ENCODE assay signal across 1 cellular context in the genomic region with DNA sequence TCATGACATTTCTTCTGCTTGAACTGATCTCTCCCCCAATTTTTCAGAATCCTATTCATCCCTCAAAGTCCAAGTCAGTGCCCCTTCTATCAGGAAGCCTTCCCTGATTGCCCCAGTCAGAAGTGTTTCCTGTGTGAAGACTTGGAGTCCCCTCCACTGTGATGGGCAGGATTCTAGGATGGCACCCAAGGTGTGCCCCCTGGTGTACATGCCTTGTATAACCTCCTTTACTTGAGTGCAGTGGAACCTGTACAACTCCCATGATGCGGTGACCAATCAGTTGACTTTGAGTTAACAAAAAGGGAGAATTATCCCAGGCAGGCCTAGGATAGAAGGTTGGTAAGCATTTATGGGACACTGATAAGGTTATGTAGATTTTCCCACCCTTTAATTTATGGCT.
TF ChIP-seq lines count a peak whose summit lies in the region.

No MANE protein-coding gene starts in this region.

TF ChIP-seq in GM23338, 12 proteins besides CTCF, POLR2A, EP300 and RAD21 (continued from another document):
- TF ChIP-seq, protein P1, sequence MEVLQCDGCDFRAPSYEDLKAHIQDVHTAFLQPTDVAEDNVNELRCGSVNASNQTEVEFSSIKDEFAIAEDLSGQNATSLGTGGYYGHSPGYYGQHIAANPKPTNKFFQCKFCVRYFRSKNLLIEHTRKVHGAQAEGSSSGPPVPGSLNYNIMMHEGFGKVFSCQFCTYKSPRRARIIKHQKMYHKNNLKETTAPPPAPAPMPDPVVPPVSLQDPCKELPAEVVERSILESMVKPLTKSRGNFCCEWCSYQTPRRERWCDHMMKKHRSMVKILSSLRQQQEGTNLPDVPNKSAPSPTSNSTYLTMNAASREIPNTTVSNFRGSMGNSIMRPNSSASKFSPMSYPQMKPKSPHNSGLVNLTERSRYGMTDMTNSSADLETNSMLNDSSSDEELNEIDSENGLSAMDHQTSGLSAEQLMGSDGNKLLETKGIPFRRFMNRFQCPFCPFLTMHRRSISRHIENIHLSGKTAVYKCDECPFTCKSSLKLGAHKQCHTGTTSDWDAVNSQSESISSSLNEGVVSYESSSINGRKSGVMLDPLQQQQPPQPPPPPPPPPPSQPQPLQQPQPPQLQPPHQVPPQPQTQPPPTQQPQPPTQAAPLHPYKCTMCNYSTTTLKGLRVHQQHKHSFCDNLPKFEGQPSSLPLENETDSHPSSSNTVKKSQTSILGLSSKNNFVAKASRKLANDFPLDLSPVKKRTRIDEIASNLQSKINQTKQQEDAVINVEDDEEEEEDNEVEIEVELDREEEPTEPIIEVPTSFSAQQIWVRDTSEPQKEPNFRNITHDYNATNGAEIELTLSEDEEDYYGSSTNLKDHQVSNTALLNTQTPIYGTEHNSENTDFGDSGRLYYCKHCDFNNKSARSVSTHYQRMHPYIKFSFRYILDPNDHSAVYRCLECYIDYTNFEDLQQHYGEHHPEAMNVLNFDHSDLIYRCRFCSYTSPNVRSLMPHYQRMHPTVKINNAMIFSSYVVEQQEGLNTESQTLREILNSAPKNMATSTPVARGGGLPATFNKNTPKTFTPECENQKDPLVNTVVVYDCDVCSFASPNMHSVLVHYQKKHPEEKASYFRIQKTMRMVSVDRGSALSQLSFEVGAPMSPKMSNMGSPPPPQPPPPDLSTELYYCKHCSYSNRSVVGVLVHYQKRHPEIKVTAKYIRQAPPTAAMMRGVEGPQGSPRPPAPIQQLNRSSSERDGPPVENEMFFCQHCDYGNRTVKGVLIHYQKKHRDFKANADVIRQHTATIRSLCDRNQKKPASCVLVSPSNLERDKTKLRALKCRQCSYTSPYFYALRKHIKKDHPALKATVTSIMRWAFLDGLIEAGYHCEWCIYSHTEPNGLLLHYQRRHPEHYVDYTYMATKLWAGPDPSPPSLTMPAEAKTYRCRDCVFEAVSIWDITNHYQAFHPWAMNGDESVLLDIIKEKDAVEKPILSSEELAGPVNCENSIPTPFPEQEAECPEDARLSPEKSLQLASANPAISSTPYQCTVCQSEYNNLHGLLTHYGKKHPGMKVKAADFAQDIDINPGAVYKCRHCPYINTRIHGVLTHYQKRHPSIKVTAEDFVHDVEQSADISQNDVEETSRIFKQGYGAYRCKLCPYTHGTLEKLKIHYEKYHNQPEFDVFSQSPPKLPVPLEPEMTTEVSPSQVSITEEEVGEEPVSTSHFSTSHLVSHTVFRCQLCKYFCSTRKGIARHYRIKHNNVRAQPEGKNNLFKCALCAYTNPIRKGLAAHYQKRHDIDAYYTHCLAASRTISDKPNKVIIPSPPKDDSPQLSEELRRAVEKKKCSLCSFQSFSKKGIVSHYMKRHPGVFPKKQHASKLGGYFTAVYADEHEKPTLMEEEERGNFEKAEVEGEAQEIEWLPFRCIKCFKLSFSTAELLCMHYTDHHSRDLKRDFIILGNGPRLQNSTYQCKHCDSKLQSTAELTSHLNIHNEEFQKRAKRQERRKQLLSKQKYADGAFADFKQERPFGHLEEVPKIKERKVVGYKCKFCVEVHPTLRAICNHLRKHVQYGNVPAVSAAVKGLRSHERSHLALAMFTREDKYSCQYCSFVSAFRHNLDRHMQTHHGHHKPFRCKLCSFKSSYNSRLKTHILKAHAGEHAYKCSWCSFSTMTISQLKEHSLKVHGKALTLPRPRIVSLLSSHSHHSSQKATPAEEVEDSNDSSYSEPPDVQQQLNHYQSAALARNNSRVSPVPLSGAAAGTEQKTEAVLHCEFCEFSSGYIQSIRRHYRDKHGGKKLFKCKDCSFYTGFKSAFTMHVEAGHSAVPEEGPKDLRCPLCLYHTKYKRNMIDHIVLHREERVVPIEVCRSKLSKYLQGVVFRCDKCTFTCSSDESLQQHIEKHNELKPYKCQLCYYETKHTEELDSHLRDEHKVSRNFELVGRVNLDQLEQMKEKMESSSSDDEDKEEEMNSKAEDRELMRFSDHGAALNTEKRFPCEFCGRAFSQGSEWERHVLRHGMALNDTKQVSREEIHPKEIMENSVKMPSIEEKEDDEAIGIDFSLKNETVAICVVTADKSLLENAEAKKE (CRISPR knock-in tag; IDR thresholded peaks at IDR 0.05) = no peak
- no peak for TF ChIP-seq EZH2phosphoT487 (IDR thresholded peaks at IDR 0.05; ENCODE audit: unreplicated experiment)
- TF ChIP-seq, protein P2, sequence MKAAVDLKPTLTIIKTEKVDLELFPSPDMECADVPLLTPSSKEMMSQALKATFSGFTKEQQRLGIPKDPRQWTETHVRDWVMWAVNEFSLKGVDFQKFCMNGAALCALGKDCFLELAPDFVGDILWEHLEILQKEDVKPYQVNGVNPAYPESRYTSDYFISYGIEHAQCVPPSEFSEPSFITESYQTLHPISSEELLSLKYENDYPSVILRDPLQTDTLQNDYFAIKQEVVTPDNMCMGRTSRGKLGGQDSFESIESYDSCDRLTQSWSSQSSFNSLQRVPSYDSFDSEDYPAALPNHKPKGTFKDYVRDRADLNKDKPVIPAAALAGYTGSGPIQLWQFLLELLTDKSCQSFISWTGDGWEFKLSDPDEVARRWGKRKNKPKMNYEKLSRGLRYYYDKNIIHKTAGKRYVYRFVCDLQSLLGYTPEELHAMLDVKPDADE (IDR thresholded peaks at IDR 0.05) = no peak
- TF ChIP-seq EZH2 (IDR thresholded peaks at IDR 0.05; ENCODE audit: low read depth, unreplicated experiment) = no peak
- no peak for TF ChIP-seq STAT1 (IDR thresholded peaks at IDR 0.05; ENCODE audit: unreplicated experiment)
TF ChIP-seq in GM23338: peak in this region for 0.
